5 cellular contexts compared by ENCODE assay signal in genomic region chr5:178019379-178020030, GRCh38. TPM values are rescaled to one million over a fixed set of nuclear protein-coding genes. Genes with fewer than 3 reads are reported as not detected.
"Had no signal": no experiment of that assay in that cellular context is flagged by ENCODE, and none has a peak within 500 bp of the region (broad histone marks: within the 10 kb centered on the region; RNA-seq: fewer than 3 reads in every experiment).

No MANE protein-coding gene starts in this region.

RNA-seq across cellular contexts. Expression of gene PROP1, which starts 23.5 kb away (rescaled TPM):
- total RNA-seq: HepG2, HT-29, HT1080, IMR-90, K562 had no signal
